ENCODE assay signal across 25 cellular contexts in genomic region chr2:73266061-73266891, GRCh38. TPM values are rescaled to one million over a fixed set of nuclear protein-coding genes. Genes with fewer than 3 reads are reported as not detected.
DNase-seq lines count a peak whose midpoint lies in the region; FAIRE-seq and TF ChIP-seq lines count a peak whose summit lies in the region.
"Had no signal": no experiment of that assay in that cellular context is flagged by ENCODE, and none has a peak within 500 bp of the region (broad histone marks: within the 10 kb centered on the region; RNA-seq: fewer than 3 reads in every experiment).

No MANE protein-coding gene starts in this region.

- no peaks in the 10 kb centered on the region for H3K27me3 ChIP-seq in Caco-2 (replicated peaks; ENCODE audit: control insufficient read depth, insufficient read depth, low read length)
- H3K27me3 ChIP-seq in small intestine (ENCODE audit: control insufficient read depth in 2 of 2, insufficient read depth in 2 of 2, low read length in 2 of 2), result no peaks in the 10 kb centered on the region
- H3K27me3 ChIP-seq: pancreas, thyroid gland had no signal

- no peak for TF ChIP-seq CTCF in Caco-2 (IDR thresholded peaks at IDR 0.05; ENCODE audit: insufficient read depth in 1 of 2, low read depth in 1 of 2, low read length in 1 of 2, severe bottlenecking in 1 of 2, unreplicated experiment in 1 of 2)

- H3K9me3 Mint-ChIP-seq in Caco-2 (ENCODE audit: unreplicated experiment), result no peaks in the 10 kb centered on the region
- H3K9me3 Mint-ChIP-seq: activated T-cell treated with anti-CD3 and anti-CD28 coated beads, Interleukin-2, amount 50 U/mL, for 4 hours; CD4-positive, alpha-beta T cell; HFFc6 had no signal

- H3K36me3 Mint-ChIP-seq in Caco-2 (ENCODE audit: insufficient read depth, unreplicated experiment), result peaks cover 18% of the 10 kb centered on the region

- H3K27ac Mint-ChIP-seq in Caco-2 (ENCODE audit: unreplicated experiment), result peak overlapping the region; percentile 9
- H3K27ac Mint-ChIP-seq: CD4-positive, alpha-beta T cell; HFFc6 had no signal

- no peak overlapping the region for H3K4me3 ChIP-seq in Caco-2 (ENCODE audit: low read depth, low read length)
- no peak overlapping the region for H3K4me3 ChIP-seq in small intestine (ENCODE audit: low read depth in 1 of 2, low read length in 2 of 2)
- H3K4me3 ChIP-seq: ascending aorta, esophagus muscularis mucosa, pancreas, right lobe of liver, thyroid gland had no signal

- TF ChIP-seq POLR2A in H54 (IDR thresholded peaks at IDR 0.05; ENCODE audit: low read depth, low read length), result no peak

- H3K27ac ChIP-seq in small intestine (ENCODE audit: low read depth in 1 of 2, low read length in 1 of 2), result no peak overlapping the region
- H3K27ac ChIP-seq: ascending aorta, esophagus muscularis mucosa, pancreas, right lobe of liver, thyroid gland had no signal

- H3K9me3 ChIP-seq in Caco-2 (no peaks in the 10 kb centered on the region), small intestine (ENCODE audit: control insufficient read depth, low read depth) (no peaks in the 10 kb centered on the region)
- H3K9me3 ChIP-seq: ascending aorta, esophagus muscularis mucosa, pancreas, right lobe of liver, thyroid gland had no signal

- no peaks in the 10 kb centered on the region for H3K27me3 Mint-ChIP-seq in Caco-2 (ENCODE audit: insufficient read depth, unreplicated experiment)
- H3K27me3 Mint-ChIP-seq: CD4-positive, alpha-beta T cell had no signal

- H3K36me3 ChIP-seq in Caco-2 (ENCODE audit: control insufficient read depth, insufficient read depth, low read length) (no peaks in the 10 kb centered on the region), small intestine (ENCODE audit: control insufficient read depth in 2 of 2, insufficient read depth in 2 of 2, low read length in 2 of 2) (no peaks in the 10 kb centered on the region)
- H3K36me3 ChIP-seq: ascending aorta, pancreas, right lobe of liver, thyroid gland had no signal

- intact Hi-C loops in Caco-2 (cut with micrococcal nuclease; ENCODE audit: unreplicated experiment), result loop anchor here (5.0 kb wide), 2 partner anchors 179 to 379 kb away; partner anchors contain the start of gene SPR

- peak overlapping the region; percentile 31 for H3K4me3 Mint-ChIP-seq in Caco-2 (ENCODE audit: unreplicated experiment)
- H3K4me3 Mint-ChIP-seq: activated T-cell treated with anti-CD3 and anti-CD28 coated beads, Interleukin-2, amount 50 U/mL, for 4 hours; HFFc6 had no signal

- WGBS in small intestine, 3 donors, result 91 to 95% (median 94%) methylated on average over 21 to 26 of the region's 26 CpGs

- no peak for FAIRE-seq in H54 (lab: Jason Lieb, UNC)
- no peak for FAIRE-seq in small intestine (lab: Jason Lieb, UNC)
- FAIRE-seq: HepG2, pancreas had no signal

- H3K4me1 ChIP-seq in Caco-2 (peaks cover 12% of the 10 kb centered on the region; the same call in 1 of the 2 replicates), small intestine (ENCODE audit: control insufficient read depth in 2 of 2, insufficient read depth in 1 of 2, low read depth in 1 of 2, low read length in 1 of 2) (no peaks in the 10 kb centered on the region)

- no TSS peak for BruUV-seq in Caco-2 (replicated peaks; lab: Mats Ljungman, UMichigan)

- H3K4me1 Mint-ChIP-seq in Caco-2 (ENCODE audit: low read depth, unreplicated experiment), result peaks cover 21% of the 10 kb centered on the region

- CTCF ChIA-PET in Caco-2 (lab: Charles Lee), result no interaction called here

- POLR2A ChIA-PET in Caco-2 (lab: Charles Lee), result no interaction called here

- no peak for DNase-seq in Caco-2
- DNase-seq in NCI-H1092 (lab: John Stamatoyannopoulos, UW), result peak; percentile 27
- DNase-seq in astrocyte of the hippocampus (ENCODE audit: low read depth, low spot score), result peak; percentile 34
- DNase-seq in occipital lobe (lab: John Stamatoyannopoulos, UW), result peak; percentile 64
- DNase-seq in H54 (ENCODE audit: insufficient read length, low spot score), result no peak
- no peak for DNase-seq in DMS 273 (lab: John Stamatoyannopoulos, UW; ENCODE audit: unreplicated experiment)
- no peak for DNase-seq in activated CD4-positive, alpha-beta T cell treated with anti-CD3 and anti-CD28 coated beads, Interleukin-2, amount 50 U/mL, for 4 hours
- no peak for DNase-seq in small intestine
- DNase-seq: activated CD8-positive, alpha-beta memory T cell treated with anti-CD3 and anti-CD28 coated beads for 24 hours; activated naive CD4-positive, alpha-beta T cell treated with anti-CD3 and anti-CD28 coated beads, Interleukin-2, amount 50 U/mL, for 16 hours; activated T-cell treated with anti-CD3 and anti-CD28 coated beads, Interleukin-2, amount 50 U/mL, for 4 hours; CD4-positive, alpha-beta T cell; effector CD8-positive, alpha-beta T cell; HFFc6; mammary epithelial cell; naive B cell; NCI-H446 treated with DMSO at 0.1 percent for 48 hours; right lobe of liver; stimulated activated CD4-positive, alpha-beta T cell treated with anti-CD3 and anti-CD28 coated beads, Interleukin-1b, Interleukin-23, amount 100 ng/mL, for 48 hours; stimulated activated naive CD4-positive, alpha-beta T cell treated with Interleukin-2 at 50 U/mL for 16 hours; thyroid gland had no signal

RNA-seq across cellular contexts. Expression of gene FBXO41, which starts 18.0 kb away (rescaled TPM):
- total RNA-seq in Caco-2 (2022) (11.6 and 12.1 TPM in 2 replicates), occipital lobe (27.0 TPM)
- 1 to 10 TPM in 1 of 3 donors, under 1 TPM in 2; 0.54 to 2.1 (median 0.67) TPM for polyA plus RNA-seq in small intestine

RNA-seq across cellular contexts. Expression of gene EGR4, which starts 27.1 kb away (rescaled TPM):
- total RNA-seq in Caco-2 (2022), result 0.30 TPM in 1 of 2 replicates, not detected in the other
- total RNA-seq in occipital lobe, result not detected
- polyA plus RNA-seq in small intestine, result under 1 TPM in 1 of 3 donors, not detected in 2; 0.04 TPM
- total RNA-seq: ascending aorta, HepG2, HFFc6, right lobe of liver, thyroid gland had no signal
- polyA plus RNA-seq: HepG2 had no signal

RNA-seq across cellular contexts. Expression of gene CCT7, which starts 32.2 kb away (rescaled TPM):
- total RNA-seq in Caco-2 (2022) (450 and 505 TPM in 2 replicates), occipital lobe (164 TPM)
- 100 to 1,000 TPM; 120 to 196 (median 131) TPM for polyA plus RNA-seq in small intestine

RNA-seq across cellular contexts. Expression of gene PRADC1, which starts 33.2 kb away (rescaled TPM):
- 24.1 and 25.4 TPM in 2 replicates for total RNA-seq in Caco-2 (2022)
- total RNA-seq in occipital lobe, result 5.9 TPM
- 100 to 1,000 TPM in 1 of 3 donors, 10 to 100 TPM in 2; 35.6 to 113 (median 57.3) TPM for polyA plus RNA-seq in small intestine

RNA-seq across cellular contexts. Expression of gene SMYD5, which starts 52.2 kb away (rescaled TPM):
- 53.1 and 65.8 TPM in 2 replicates for total RNA-seq in Caco-2 (2022)
- total RNA-seq in occipital lobe, result 20.0 TPM
- 10 to 100 TPM in 1 of 3 donors, 1 to 10 TPM in 2; 3.1 to 17.0 (median 4.3) TPM for polyA plus RNA-seq in small intestine

Comparison
In these comparisons a context has a peak if more than half of its experiments do, and no peak if none do; other contexts are left out.
1. DNase-seq: peak in NCI-H1092 (single experiment), astrocyte of the hippocampus (single experiment) and occipital lobe (single experiment); none in Caco-2 (0 of 2), H54 (single experiment), DMS 273 (single experiment), activated CD4-positive, alpha-beta T cell treated with anti-CD3 and anti-CD28 coated beads, Interleukin-2, amount 50 U/mL, for 4 hours (0 of 2) and small intestine (single experiment).